Comparison of ENCODE assay signal across 11 cellular contexts in genomic region chr11:36408476-36409136, GRCh38.
DNase-seq lines count a peak whose midpoint lies in the region; ATAC-seq, FAIRE-seq and TF ChIP-seq lines count a peak whose summit lies in the region.
"Had no signal": no experiment of that assay in that cellular context is flagged by ENCODE, and none has a peak within 500 bp of the region (broad histone marks: within the 10 kb centered on the region; RNA-seq: fewer than 3 reads in every experiment).

No MANE protein-coding gene starts in this region.

- FAIRE-seq in urothelium cell line (lab: Jason Lieb, UNC): no peak

- H3K36me3 ChIP-seq in lower lobe of right lung (peaks cover 14% of the 10 kb centered on the region), upper lobe of left lung (peaks cover 0 to 4% (median 0%) of the 10 kb centered on the region in 4 donors)
- H3K36me3 ChIP-seq: cardiac muscle cell had no signal

- H3K4me3 ChIP-seq in lower lobe of right lung: no peak overlapping the region
- H3K4me3 ChIP-seq in upper lobe of left lung: no peak overlapping the region
- H3K4me3 ChIP-seq: cardiac muscle cell had no signal

- H3K4me1 ChIP-seq in lower lobe of right lung: peaks cover 53% of the 10 kb centered on the region
- H3K4me1 ChIP-seq in upper lobe of left lung: peaks cover 23 to 34% (median 28%) of the 10 kb centered on the region in 4 donors

- peak overlapping the region; percentile 55 to 84 for H3K27ac Mint-ChIP-seq in activated naive CD4-positive, alpha-beta T cell treated with anti-CD3 and anti-CD28 coated beads, Interleukin-2, amount 50 U/mL, for 72 hours

- no peak for TF ChIP-seq POLR2A in upper lobe of left lung (IDR thresholded peaks at IDR 0.05)

- DNase-seq in Right ventricle myocardium inferior (ENCODE audit: missing footprints) (no peak), cardiac septum (ENCODE audit: low spot score) (no peak), lower lobe of right lung (no peak), upper lobe of left lung (no peak), activated gamma-delta T cell treated with Interleukin-2 at 50 U/mL for 16 hours (no peak), UCSD-AML1 (lab: John Stamatoyannopoulos, UW; ENCODE audit: unreplicated experiment) (no peak), urothelium cell line (ENCODE audit: low spot score) (no peak)
- no peak for DNase-seq in activated naive CD4-positive, alpha-beta T cell treated with anti-CD3 and anti-CD28 coated beads, Interleukin-2, amount 50 U/mL, for 72 hours (ENCODE audit: low spot score in 2 of 2)
- DNase-seq: PC-3, T-helper 9 cell had no signal

- ATAC-seq in Right ventricle myocardium inferior (peak; percentile 92), lower lobe of right lung (no peak), upper lobe of left lung (ENCODE audit: low FRiP score in 2 of 2) (peak in 1 of 2 donors; percentile 76)
- ATAC-seq in activated naive CD4-positive, alpha-beta T cell treated with anti-CD3 and anti-CD28 coated beads, Interleukin-2, amount 50 U/mL, for 72 hours: peak in 1 of 2 donors; percentile 3
- ATAC-seq: PC-3 had no signal

- H3K27me3 ChIP-seq in lower lobe of right lung (ENCODE audit: low read depth) (no peaks in the 10 kb centered on the region), upper lobe of left lung (no peaks in the 10 kb centered on the region)
- H3K27me3 ChIP-seq: cardiac muscle cell had no signal

- TF ChIP-seq EP300 in upper lobe of left lung (IDR thresholded peaks at IDR 0.05): no peak

- peak overlapping the region; percentile 6 for H3K27ac ChIP-seq in lower lobe of right lung
- peak overlapping the region; percentile 13 to 78 (median 21) for H3K27ac ChIP-seq in upper lobe of left lung
- H3K27ac ChIP-seq: cardiac muscle cell had no signal

- H3K36me3 Mint-ChIP-seq in activated naive CD4-positive, alpha-beta T cell treated with anti-CD3 and anti-CD28 coated beads, Interleukin-2, amount 50 U/mL, for 72 hours: peaks cover 0 to 64% of the 10 kb centered on the region in 2 donors

- no peaks in the 10 kb centered on the region for H3K9me3 ChIP-seq in lower lobe of right lung
- H3K9me3 ChIP-seq in upper lobe of left lung: no peaks in the 10 kb centered on the region

- H3K9me3 Mint-ChIP-seq in activated naive CD4-positive, alpha-beta T cell treated with anti-CD3 and anti-CD28 coated beads, Interleukin-2, amount 50 U/mL, for 72 hours: no peaks in the 10 kb centered on the region

- intact Hi-C loops in Right ventricle myocardium inferior (cut with DNase I) (no loop called here), cardiac septum (cut with DNase I) (no loop called here), lower lobe of right lung (cut with DNase I) (no loop called here)

- TF ChIP-seq CTCF in lower lobe of right lung (IDR thresholded peaks at IDR 0.05) (no peak), upper lobe of left lung (IDR thresholded peaks at IDR 0.05) (no peak)

- WGBS in upper lobe of left lung, 2 donors: 67 to 78% methylated on average over 6 of the region's 6 CpGs
